Comparison of ENCODE assay signal across 8 cellular contexts in genomic region chr10:6086375-6087233, GRCh38. TPM values are rescaled to one million over a fixed set of nuclear protein-coding genes. Genes with fewer than 3 reads are reported as not detected.
DNase-seq lines count a peak whose midpoint lies in the region; ATAC-seq and TF ChIP-seq lines count a peak whose summit lies in the region.

No MANE protein-coding gene starts in this region.

- H3K4me3 ChIP-seq in kidney epithelial cell (ENCODE audit: low read depth, low read length): no peak overlapping the region

- peak; percentile 39 for DNase-seq in NCI-H2196 treated with DMSO at 0.1 percent for 48 hours (lab: John Stamatoyannopoulos, UW; ENCODE audit: unreplicated experiment)
- DNase-seq in caudate nucleus (lab: John Stamatoyannopoulos, UW): peak; percentile 2 to 93 (median 78)
- peak; percentile 44 for DNase-seq in kidney epithelial cell (ENCODE audit: low read depth)
- DNase-seq in stimulated activated CD4-positive, alpha-beta T cell treated with anti-CD3 and anti-CD28 coated beads, Interleukin-15, amount 100 ng/mL, for 1 hour (ENCODE audit: low read depth in 1 of 2, low spot score in 1 of 2): peak; percentile 74 to 78

- TF ChIP-seq CTCF in GM12874 (IDR thresholded peaks at IDR 0.05; ENCODE audit: insufficient read depth, low read depth, low read length) (peak; percentile 93), kidney epithelial cell (IDR thresholded peaks at IDR 0.05; ENCODE audit: insufficient read depth, low read length, poor library complexity, severe bottlenecking) (peak; percentile 84)

- ATAC-seq in HG02943 (IDR thresholded peaks at IDR 0.05; ENCODE audit: low read depth, unreplicated experiment) (peak; percentile 46), HG02870 (IDR thresholded peaks at IDR 0.05; ENCODE audit: unreplicated experiment) (no peak)
- ATAC-seq in activated CD4-positive, CD25-positive, alpha-beta regulatory T cell treated with anti-CD3 and anti-CD28 coated beads, Interleukin-2, amount 50 U/mL, for 24 hours: peak; percentile 29 to 31

- no peaks in the 10 kb centered on the region for H3K36me3 ChIP-seq in kidney epithelial cell (ENCODE audit: control insufficient read depth, insufficient read depth, low read length)

- H3K27ac ChIP-seq in caudate nucleus (ENCODE audit: low read depth, low read length): peak overlapping the region; percentile 93

- peaks cover 4% of the 10 kb centered on the region for H3K27me3 ChIP-seq in kidney epithelial cell (ENCODE audit: control insufficient read depth, insufficient read depth, low read length)

RNA-seq across cellular contexts. Expression of gene RBM17, which starts 2.2 kb away (rescaled TPM):
- total RNA-seq in kidney epithelial cell: 37.8 and 48.7 TPM in 2 replicates

RNA-seq across cellular contexts. Expression of gene IL2RA, which starts 24.4 kb away (rescaled TPM):
- 0.34 TPM in 1 of 2 replicates, not detected in the other for total RNA-seq in kidney epithelial cell
